In the genomic region with DNA sequence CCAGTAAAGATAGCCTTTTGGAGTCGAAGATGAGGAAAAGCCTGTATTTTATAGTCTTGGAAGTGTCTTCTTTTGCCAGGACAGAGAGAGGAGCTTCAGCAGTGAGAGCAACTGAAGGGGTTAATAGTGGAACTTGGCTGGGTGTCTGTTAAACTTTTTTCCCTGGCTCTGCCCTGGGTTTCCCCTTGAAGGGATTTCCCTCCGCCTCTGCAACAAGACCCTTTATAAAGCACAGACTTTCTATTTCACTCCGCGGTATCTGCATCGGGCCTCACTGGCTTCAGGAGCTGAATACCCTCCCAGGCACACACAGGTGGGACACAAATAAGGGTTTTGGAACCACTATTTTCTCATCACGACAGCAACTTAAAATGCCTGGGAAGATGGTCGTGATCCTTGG, we compare ENCODE assay signal across 1 cellular context.
TF ChIP-seq lines count a peak whose summit lies in the region.

A gene with protein sequence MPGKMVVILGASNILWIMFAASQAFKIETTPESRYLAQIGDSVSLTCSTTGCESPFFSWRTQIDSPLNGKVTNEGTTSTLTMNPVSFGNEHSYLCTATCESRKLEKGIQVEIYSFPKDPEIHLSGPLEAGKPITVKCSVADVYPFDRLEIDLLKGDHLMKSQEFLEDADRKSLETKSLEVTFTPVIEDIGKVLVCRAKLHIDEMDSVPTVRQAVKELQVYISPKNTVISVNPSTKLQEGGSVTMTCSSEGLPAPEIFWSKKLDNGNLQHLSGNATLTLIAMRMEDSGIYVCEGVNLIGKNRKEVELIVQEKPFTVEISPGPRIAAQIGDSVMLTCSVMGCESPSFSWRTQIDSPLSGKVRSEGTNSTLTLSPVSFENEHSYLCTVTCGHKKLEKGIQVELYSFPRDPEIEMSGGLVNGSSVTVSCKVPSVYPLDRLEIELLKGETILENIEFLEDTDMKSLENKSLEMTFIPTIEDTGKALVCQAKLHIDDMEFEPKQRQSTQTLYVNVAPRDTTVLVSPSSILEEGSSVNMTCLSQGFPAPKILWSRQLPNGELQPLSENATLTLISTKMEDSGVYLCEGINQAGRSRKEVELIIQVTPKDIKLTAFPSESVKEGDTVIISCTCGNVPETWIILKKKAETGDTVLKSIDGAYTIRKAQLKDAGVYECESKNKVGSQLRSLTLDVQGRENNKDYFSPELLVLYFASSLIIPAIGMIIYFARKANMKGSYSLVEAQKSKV (plus strand): TSS at position 253 of the 400 bp plus-strand sequence. CDS start 119 bp downstream, at position 372.

TF ChIP-seq in SK-N-SH, 30 proteins besides CTCF, POLR2A, EP300 and RAD21 (continued from another document):
- no peak for TF ChIP-seq ZBTB33 (IDR thresholded peaks at IDR 0.05; ENCODE audit: borderline replicate concordance, low read depth)
- no peak for TF ChIP-seq EZH2phosphoT487 (IDR thresholded peaks at IDR 0.05; ENCODE audit: borderline replicate concordance, low read depth)
- no peak for TF ChIP-seq POLR2AphosphoS5 (IDR thresholded peaks at IDR 0.05; ENCODE audit: low read depth, low read length)
- TF ChIP-seq RXRA (IDR thresholded peaks at IDR 0.05; ENCODE audit: borderline replicate concordance, low read depth) = no peak
- TF ChIP-seq TAF1 (IDR thresholded peaks at IDR 0.05; ENCODE audit: borderline replicate concordance, low read depth, low read length) = no peak
- TF ChIP-seq GABPA (IDR thresholded peaks at IDR 0.05; ENCODE audit: low read depth) = no peak
- TF ChIP-seq USF2 (IDR thresholded peaks at IDR 0.05; ENCODE audit: borderline replicate concordance, low read depth, low read length) = no peak
- no peak for TF ChIP-seq ELF1 (IDR thresholded peaks at IDR 0.05)
- no peak for TF ChIP-seq SMC3 (IDR thresholded peaks at IDR 0.05; ENCODE audit: low read depth, low read length)
- TF ChIP-seq IRF3 (IDR thresholded peaks at IDR 0.05; ENCODE audit: low read depth, low read length) = no peak
